Comparison of ENCODE assay signal across 8 cellular contexts in genomic region chr2:9003616-9004337, GRCh38. TPM values are rescaled to one million over a fixed set of nuclear protein-coding genes. Genes with fewer than 3 reads are reported as not detected.
A peak's percentile ranks its signal among the peaks of the same experiment; 100 is the strongest.
DNase-seq lines count a peak whose midpoint lies in the region; ATAC-seq and TF ChIP-seq lines count a peak whose summit lies in the region.

Gene MBOAT2, minus strand, starts transcription at chr2:9003684. Its CDS starts 70 bp downstream, at chr2:9003614.

- in situ Hi-C loops in ACHN (cut with HindIII; ENCODE audit: low pct_ligation_motif_present, low pct_unique_long_range_greater_than_20kb, low sequenced_read_pairs): no loop called here

- POLR2A ChIA-PET in activated CD4-positive, alpha-beta T cell treated with anti-CD3 and anti-CD28 coated beads for 36 hours (lab: Charles Lee): interaction anchor here (0.5 kb wide), 1 partner anchor 377 kb away, joined by 3 read pairs; no protein-coding TSS in a partner anchor

- peak within 1 kb of the TSS; percentile 64 for H3K27ac Mint-ChIP-seq in activated CD4-positive, alpha-beta T cell treated with anti-CD3 and anti-CD28 coated beads for 36 hours

- peaks cover 6% of the 10 kb centered on the region for H3K27me3 Mint-ChIP-seq in activated CD4-positive, alpha-beta T cell treated with anti-CD3 and anti-CD28 coated beads for 36 hours

- peaks cover 11% of the 10 kb centered on the region for H3K4me1 Mint-ChIP-seq in activated CD4-positive, alpha-beta T cell treated with anti-CD3 and anti-CD28 coated beads for 36 hours

- H3K9me3 Mint-ChIP-seq in activated CD4-positive, alpha-beta T cell treated with anti-CD3 and anti-CD28 coated beads for 36 hours (ENCODE audit: low read depth): no peaks in the 10 kb centered on the region

- peaks cover 2% of the 10 kb centered on the region for H3K36me3 Mint-ChIP-seq in activated CD4-positive, alpha-beta T cell treated with anti-CD3 and anti-CD28 coated beads for 36 hours (ENCODE audit: low read depth)

- peak; percentile 48 for ATAC-seq in GM18873 (IDR thresholded peaks at IDR 0.05; ENCODE audit: low FRiP score, unreplicated experiment)
- ATAC-seq in HG03108 (IDR thresholded peaks at IDR 0.05; ENCODE audit: unreplicated experiment): peak; percentile 85
- ATAC-seq in activated CD4-positive, alpha-beta T cell treated with anti-CD3 and anti-CD28 coated beads for 36 hours: peak; percentile 96

- H3K4me3 ChIP-seq in choroid plexus epithelial cell (ENCODE audit: low read depth, low read length): peak within 1 kb of the TSS; percentile 74

- H3K4me3 Mint-ChIP-seq in activated CD4-positive, alpha-beta T cell treated with anti-CD3 and anti-CD28 coated beads for 36 hours: peak within 1 kb of the TSS; percentile 75

- intact Hi-C loops in activated CD4-positive, alpha-beta T cell treated with anti-CD3 and anti-CD28 coated beads for 36 hours (cut with DNase I, micrococcal nuclease): loop anchor here in 1 of 2 experiments (1.0 to 10.0 kb wide), 7 partner anchors 166 to 839 kb away; partner anchors contain the start of genes CPSF3, IAH1, ID2 and ITGB1BP1

- peak; percentile 93 for DNase-seq in ACHN
- DNase-seq in NCI-H226: peak; percentile 87
- DNase-seq in activated CD4-positive, alpha-beta T cell treated with anti-CD3 and anti-CD28 coated beads for 36 hours: peak; percentile 89
- DNase-seq in choroid plexus epithelial cell (ENCODE audit: low read depth): peak; percentile 94
- peak; percentile 91 for DNase-seq in kidney tubule cell (ENCODE audit: low spot score)
- DNase-seq in stimulated activated CD4-positive, alpha-beta T cell treated with anti-CD3 and anti-CD28 coated beads, Interleukin-15, amount 100 ng/mL, for 24 hours: peak; percentile 85

- CTCF ChIA-PET in activated CD4-positive, alpha-beta T cell treated with anti-CD3 and anti-CD28 coated beads for 36 hours (lab: Charles Lee): interaction anchor here (0.7 kb wide), 1 partner anchor 423 kb away, joined by 4 read pairs; no protein-coding TSS in a partner anchor

- no peak for TF ChIP-seq CTCF in choroid plexus epithelial cell (conservative IDR thresholded peaks at IDR 0.05; ENCODE audit: low read depth, low read length)

RNA-seq across cellular contexts. Expression of gene MBOAT2, which starts in this region (rescaled TPM):
- 1 to 10 TPM; 4.7 to 6.9 TPM for total RNA-seq in activated CD4-positive, alpha-beta T cell treated with anti-CD3 and anti-CD28 coated beads for 36 hours

Comparison
In these comparisons a context has a peak if more than half of its experiments do, and no peak if none do; other contexts are left out.
1. Peak in every context shown above with its lines: DNase-seq, ATAC-seq and H3K4me3 ChIP-seq.